ENCODE assay signal across 14 cellular contexts in the genomic region with DNA sequence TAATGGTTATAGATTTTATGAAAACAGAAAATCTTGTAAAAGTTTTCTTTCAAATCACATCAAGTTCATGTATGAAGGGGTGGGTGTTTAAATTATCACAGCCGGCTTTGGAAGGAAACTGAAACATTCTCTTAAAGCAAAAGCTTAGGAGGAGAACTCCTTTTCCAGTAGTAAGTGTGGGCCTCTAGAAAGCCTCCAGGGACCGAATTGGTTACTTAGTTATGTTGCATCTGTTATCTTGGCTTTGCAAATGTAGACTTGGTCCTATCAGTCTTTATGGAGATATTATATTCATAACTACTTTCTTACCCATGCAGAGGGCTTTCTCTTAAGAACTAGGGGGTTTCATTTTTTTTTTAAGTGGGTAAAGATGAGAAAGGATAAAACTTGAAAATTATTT.
"Had no signal": no experiment of that assay in that cellular context is flagged by ENCODE, and none has a peak within 500 bp of the region (broad histone marks: within the 10 kb centered on the region; RNA-seq: fewer than 3 reads in every experiment).

No MANE protein-coding gene starts in this region.

- DNase-seq: activated CD4-positive, alpha-beta T cell treated with anti-CD3 and anti-CD28 coated beads for 1 hour; activated gamma-delta T cell; activated naive CD8-positive, alpha-beta T cell treated with anti-CD3 and anti-CD28 coated beads, Interleukin-2, amount 50 U/mL, for 24 hours; esophagus squamous epithelium; foreskin keratinocyte; head of caudate nucleus; nephron progenitor cell; stimulated activated CD4-positive, alpha-beta T cell treated with anti-CD3 and anti-CD28 coated beads, Interleukin-15, amount 100 ng/mL, for 24 hours; stimulated activated CD4-positive, alpha-beta T cell treated with anti-CD3 and anti-CD28 coated beads, Interleukin-4, amount 100 ng/mL, for 24 hours; T-helper 9 cell had no signal

- H3K4me3 ChIP-seq: cardiac muscle cell, esophagus squamous epithelium, prostate gland, thoracic aorta had no signal

- H3K9me3 ChIP-seq: esophagus squamous epithelium, prostate gland, thoracic aorta had no signal

- H3K27ac ChIP-seq: cardiac muscle cell, foreskin keratinocyte, prostate gland, thoracic aorta had no signal

- H3K4me1 ChIP-seq: prostate gland had no signal

- H3K36me3 ChIP-seq: cardiac muscle cell, prostate gland had no signal

- H3K27me3 ChIP-seq: cardiac muscle cell, esophagus squamous epithelium, foreskin keratinocyte had no signal

- ATAC-seq: activated naive CD8-positive, alpha-beta T cell treated with anti-CD3 and anti-CD28 coated beads, Interleukin-2, amount 50 U/mL, for 24 hours; foreskin keratinocyte; left lobe of liver had no signal
